27 cellular contexts compared by ENCODE assay signal in the genomic region with DNA sequence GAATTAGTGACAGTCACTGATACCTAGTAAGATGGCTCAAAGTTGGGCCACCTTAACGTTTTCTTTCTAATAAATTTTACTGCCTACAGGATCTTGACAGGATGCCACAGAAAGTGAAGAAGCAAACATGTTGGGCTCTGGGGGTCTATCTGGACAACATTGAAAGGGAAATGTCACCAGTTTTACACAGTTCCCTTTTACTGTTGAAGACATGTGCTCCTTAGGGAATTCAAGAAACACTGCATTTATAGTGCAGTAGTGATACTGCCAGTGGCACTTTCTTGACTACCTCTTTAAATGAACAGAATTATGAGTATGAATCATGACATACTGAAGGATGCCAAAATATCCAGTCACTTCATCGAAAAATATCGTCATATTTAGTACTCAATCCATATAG.
"Had no signal": no experiment of that assay in that cellular context is flagged by ENCODE, and none has a peak within 500 bp of the region (broad histone marks: within the 10 kb centered on the region; RNA-seq: fewer than 3 reads in every experiment).

No MANE protein-coding gene starts in this region.

- DNase-seq: activated B cell treated with CpG ODN at 0.5 μM for 24 hours; activated CD4-positive, alpha-beta memory T cell treated with anti-CD3 and anti-CD28 coated beads for 36 hours; activated CD4-positive, alpha-beta T cell treated with anti-CD3 and anti-CD28 coated beads for 4 hours; activated CD4-positive, alpha-beta T cell treated with anti-CD3 and anti-CD28 coated beads, Interleukin-2, amount 10 ng/mL, durations not matched to agents 24 days and 14 days; activated CD4-positive, alpha-beta T cell treated with anti-CD3 and anti-CD28 coated beads, Interleukin-2, amount 50 U/mL, for 1 hour; activated CD4-positive, alpha-beta T cell treated with anti-CD3 and anti-CD28 coated beads, Interleukin-2, amount 50 U/mL, for 4 hours; activated CD4-positive, CD25-positive, alpha-beta regulatory T cell treated with anti-CD3 and anti-CD28 coated beads, Interleukin-2, amount 50 U/mL, for 72 hours; activated CD8-positive, alpha-beta memory T cell treated with anti-CD3 and anti-CD28 coated beads, Interleukin-2, amount 50 U/mL, for 4 hours; activated CD8-positive, alpha-beta T cell treated with anti-CD3 and anti-CD28 coated beads for 36 hours; activated gamma-delta T cell; activated naive CD4-positive, alpha-beta T cell treated with anti-CD3 and anti-CD28 coated beads, Interleukin-2, amount 10 ng/mL, durations not matched to agents 7 days and 5 days; activated naive CD4-positive, alpha-beta T cell treated with Interleukin-2 at 50 U/mL for 16 hours; activated naive CD8-positive, alpha-beta T cell treated with anti-CD3 and anti-CD28 coated beads, Interleukin-2, amount 10 ng/mL, durations not matched to agents 7 days and 5 days; activated naive CD8-positive, alpha-beta T cell treated with anti-CD3 and anti-CD28 coated beads, Interleukin-2, amount 50 U/mL, for 24 hours; activated T-cell treated with anti-CD3 and anti-CD28 coated beads for 4 hours; activated T-cell treated with anti-CD3 and anti-CD28 coated beads, Interleukin-2, amount 50 U/mL, for 1 hour; activated T-cell treated with anti-CD3 and anti-CD28 coated beads, Interleukin-2, amount 50 U/mL, for 4 hours; activated T-cell treated with anti-CD3 and anti-CD28 coated beads, Interleukin-2, amount 50 U/mL, for 72 hours; amygdala; anterior cingulate cortex; caudate nucleus; cerebellar nuclear complex; T-helper 17 cell; T-helper 9 cell had no signal

- H3K4me3 ChIP-seq: ascending aorta, cardiac muscle cell had no signal

- H3K4me1 ChIP-seq: ascending aorta had no signal

- H3K9me3 ChIP-seq: ascending aorta had no signal

- H3K27me3 ChIP-seq: ascending aorta, cardiac muscle cell had no signal

- H3K36me3 ChIP-seq: ascending aorta, cardiac muscle cell had no signal

- H3K27ac ChIP-seq: ascending aorta, cardiac muscle cell, VCaP had no signal
